Comparison of ENCODE assay signal across 14 cellular contexts in genomic region chr1:25064465-25065238, GRCh38.
DNase-seq lines count a peak whose midpoint lies in the region; ATAC-seq and TF ChIP-seq lines count a peak whose summit lies in the region.
"Had no signal": no experiment of that assay in that cellular context is flagged by ENCODE, and none has a peak within 500 bp of the region (broad histone marks: within the 10 kb centered on the region; RNA-seq: fewer than 3 reads in every experiment).

No MANE protein-coding gene starts in this region.

- H3K4me1 ChIP-seq in osteoblast (ENCODE audit: insufficient read depth, low read length) = peaks cover 2% of the 10 kb centered on the region
- H3K4me1 ChIP-seq: pancreas, SJCRH30 had no signal

- TF ChIP-seq CTCF in osteoblast (IDR thresholded peaks at IDR 0.05; ENCODE audit: extremely low read depth, low read depth, low read length) = no peak
- no peak for TF ChIP-seq CTCF in GM10266 (IDR thresholded peaks at IDR 0.05; ENCODE audit: control insufficient read depth, insufficient read depth, low read depth, missing control alignments)

- no peaks in the 10 kb centered on the region for H4K20me1 ChIP-seq in osteoblast (ENCODE audit: insufficient read depth, low read length)

- H3K9me3 Mint-ChIP-seq in activated T-cell treated with anti-CD3 and anti-CD28 coated beads, Interleukin-2, amount 50 U/mL, for 4 hours = no peaks in the 10 kb centered on the region
- H3K9me3 Mint-ChIP-seq: WTC11 had no signal

- H3K4me1 Mint-ChIP-seq in activated T-cell treated with anti-CD3 and anti-CD28 coated beads, Interleukin-2, amount 50 U/mL, for 4 hours (ENCODE audit: low read depth) = peaks cover 26% of the 10 kb centered on the region

- no peaks in the 10 kb centered on the region for H3K27me3 Mint-ChIP-seq in activated T-cell treated with anti-CD3 and anti-CD28 coated beads, Interleukin-2, amount 50 U/mL, for 4 hours (ENCODE audit: low read depth)

- H3K4me2 ChIP-seq in osteoblast (ENCODE audit: insufficient read depth, low read length) = no peak overlapping the region

- no peak overlapping the region for H3K4me3 ChIP-seq in osteoblast (ENCODE audit: insufficient read depth, low read length)
- H3K4me3 ChIP-seq: pancreas, SJCRH30, suprapubic skin had no signal

- H3K36me3 Mint-ChIP-seq in activated T-cell treated with anti-CD3 and anti-CD28 coated beads, Interleukin-2, amount 50 U/mL, for 4 hours (ENCODE audit: insufficient read depth) = no peaks in the 10 kb centered on the region
- H3K36me3 Mint-ChIP-seq: WTC11 had no signal

- H3K27me3 ChIP-seq in osteoblast (ENCODE audit: insufficient read depth, low read length) = peaks cover 15% of the 10 kb centered on the region
- H3K27me3 ChIP-seq: pancreas, suprapubic skin had no signal

- no peaks in the 10 kb centered on the region for H3K79me2 ChIP-seq in osteoblast (ENCODE audit: insufficient read depth, low read length)

- ATAC-seq in GM18867 (IDR thresholded peaks at IDR 0.05; ENCODE audit: unreplicated experiment) (peak; percentile 47), HG03095 (IDR thresholded peaks at IDR 0.05; ENCODE audit: unreplicated experiment) (no peak)
- ATAC-seq in activated T-cell treated with anti-CD3 and anti-CD28 coated beads, Interleukin-2, amount 50 U/mL, for 4 hours = peak; percentile 79 to 87
- ATAC-seq: pancreas, WTC11 had no signal

- no peak overlapping the region for H3K27ac ChIP-seq in osteoblast (ENCODE audit: low read depth, low read length)
- H3K27ac ChIP-seq: pancreas, SJCRH30, suprapubic skin had no signal

- DNase-seq in CD1c-positive myeloid dendritic cell (ENCODE audit: extremely low spot score) (peak; percentile 49), osteoblast (ENCODE audit: insufficient read length, low spot score, missing footprints) (peak; percentile 59), GM10266 (ENCODE audit: extremely low spot score) (no peak), NCI-H510A (lab: John Stamatoyannopoulos, UW) (no peak), NCI-H187 (lab: John Stamatoyannopoulos, UW) (no peak)
- peak; percentile 20 for DNase-seq in activated T-cell treated with anti-CD3 and anti-CD28 coated beads, Interleukin-2, amount 50 U/mL, for 4 hours
- DNase-seq: amygdala, NCI-H1417 treated with DMSO at 0.1 percent for 48 hours had no signal

- no peaks in the 10 kb centered on the region for H3K36me3 ChIP-seq in osteoblast (ENCODE audit: insufficient read depth, low read length)
- H3K36me3 ChIP-seq: pancreas, SJCRH30, suprapubic skin had no signal

- peak overlapping the region; percentile 24 for H3K4me3 Mint-ChIP-seq in activated T-cell treated with anti-CD3 and anti-CD28 coated beads, Interleukin-2, amount 50 U/mL, for 4 hours
- H3K4me3 Mint-ChIP-seq: WTC11 had no signal

- no peaks in the 10 kb centered on the region for H3K9me3 ChIP-seq in osteoblast (ENCODE audit: low read depth, low read length)
- H3K9me3 ChIP-seq: pancreas, SJCRH30, suprapubic skin had no signal

- H2AFZ ChIP-seq in osteoblast (ENCODE audit: low read length) = no peak overlapping the region

Comparison
In these comparisons a context has a peak if more than half of its experiments do, and no peak if none do; other contexts are left out.
1. DNase-seq: peak in CD1c-positive myeloid dendritic cell (single experiment), activated T-cell treated with anti-CD3 and anti-CD28 coated beads, Interleukin-2, amount 50 U/mL, for 4 hours (single experiment) and osteoblast (single experiment); none in GM10266 (single experiment), NCI-H510A (single experiment) and NCI-H187 (0 of 2).